In genomic region chr1:161350666-161351065, GRCh38 we compare ENCODE assay signal across 15 cellular contexts.
"Had no signal": no experiment of that assay in that cellular context is flagged by ENCODE, and none has a peak within 500 bp of the region (broad histone marks: within the 10 kb centered on the region; RNA-seq: fewer than 3 reads in every experiment).

No MANE protein-coding gene starts in this region.

- H3K27ac ChIP-seq: ascending aorta, esophagus squamous epithelium, right atrium auricular region, tibial artery, vagina had no signal

- DNase-seq: activated CD4-positive, alpha-beta T cell treated with anti-CD3 and anti-CD28 coated beads, Interleukin-2, amount 50 U/mL, for 1 hour; activated CD4-positive, CD25-positive, alpha-beta regulatory T cell; activated gamma-delta T cell treated with Interleukin-2 at 50 U/mL for 16 hours; activated naive CD8-positive, alpha-beta T cell treated with anti-CD3 and anti-CD28 coated beads, Interleukin-2, amount 10 ng/mL, durations not matched to agents 7 days and 5 days; activated T-cell treated with anti-CD3 and anti-CD28 coated beads, Interleukin-2, amount 50 U/mL, for 1 hour; esophagus squamous epithelium; foreskin fibroblast; left colon; naive B cell; nucleus accumbens; small intestine; tibial artery had no signal

- H3K27me3 ChIP-seq: ascending aorta, esophagus squamous epithelium, right atrium auricular region, tibial artery, vagina had no signal

- H3K4me3 ChIP-seq: ascending aorta, esophagus squamous epithelium, right atrium auricular region, tibial artery, vagina had no signal

- ATAC-seq: left colon had no signal

- H3K9me3 ChIP-seq: ascending aorta, esophagus squamous epithelium, right atrium auricular region, tibial artery, vagina had no signal

- H3K4me1 ChIP-seq: ascending aorta, esophagus squamous epithelium, right atrium auricular region, tibial artery, vagina had no signal
